ENCODE assay signal across 11 cellular contexts in the genomic region with DNA sequence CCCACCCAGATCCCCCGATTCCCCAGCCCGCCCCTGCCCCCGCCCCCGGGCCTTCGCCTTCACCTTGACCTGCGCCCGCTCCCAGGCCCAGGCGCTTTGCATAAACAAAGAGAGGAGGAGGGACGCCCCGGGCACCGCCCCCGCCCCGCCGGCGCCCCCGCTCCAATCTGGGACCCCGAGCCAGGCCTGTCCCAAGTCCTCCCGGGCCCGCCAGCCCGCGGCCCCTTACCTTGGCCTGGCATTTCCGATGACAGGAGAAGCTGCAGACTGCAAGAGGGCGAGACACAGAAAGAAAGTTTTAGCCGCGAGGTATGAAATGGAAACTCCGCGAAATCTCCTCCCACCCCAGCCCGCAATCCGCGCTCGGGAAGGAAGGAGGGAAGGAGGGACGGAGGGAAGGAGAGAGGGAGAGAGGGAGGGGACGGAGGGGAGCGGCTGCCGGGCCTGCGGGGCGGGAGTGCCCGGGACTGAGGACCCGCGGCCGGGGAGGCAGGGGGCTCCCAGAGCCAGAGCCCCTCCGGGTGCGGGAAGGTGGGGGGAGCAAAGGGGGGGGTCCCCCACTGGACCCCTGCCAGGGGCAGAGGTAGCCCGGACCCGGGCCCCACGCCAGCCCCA. TPM values are rescaled to one million over a fixed set of nuclear protein-coding genes. Genes with fewer than 3 reads are reported as not detected.
A peak's percentile ranks its signal among the peaks of the same experiment; 100 is the strongest.
DNase-seq lines count a peak whose midpoint lies in the region; ATAC-seq and TF ChIP-seq lines count a peak whose summit lies in the region.
"Had no signal": no experiment of that assay in that cellular context is flagged by ENCODE, and none has a peak within 500 bp of the region (broad histone marks: within the 10 kb centered on the region; RNA-seq: fewer than 3 reads in every experiment).

No MANE protein-coding gene starts in this region.

- H3K4me3 Mint-ChIP-seq in activated CD4-positive, alpha-beta T cell treated with anti-CD3 and anti-CD28 coated beads, Interleukin-2, amount 10 ng/mL, durations not matched to agents 7 days and 5 days: no peak overlapping the region
- H3K4me3 Mint-ChIP-seq: activated T-cell treated with anti-CD3 and anti-CD28 coated beads, Interleukin-2, amount 50 U/mL, for 4 hours; immature natural killer cell had no signal

- H3K4me1 Mint-ChIP-seq in activated CD4-positive, alpha-beta T cell treated with anti-CD3 and anti-CD28 coated beads, Interleukin-2, amount 10 ng/mL, durations not matched to agents 7 days and 5 days: no peaks in the 10 kb centered on the region
- H3K4me1 Mint-ChIP-seq: immature natural killer cell had no signal

- peaks cover 17% of the 10 kb centered on the region for H3K4me1 ChIP-seq in HUES6 (ENCODE audit: control insufficient read depth, insufficient read depth, low read length)

- peak overlapping the region; percentile 56 for H3K9ac ChIP-seq in HUES6 (ENCODE audit: low read length)

- no peak for DNase-seq in caudate nucleus (lab: John Stamatoyannopoulos, UW)
- peak; percentile 42 for DNase-seq in iris pigment epithelial cell (ENCODE audit: low read depth)
- no peak for DNase-seq in retinal pigment epithelial cell (ENCODE audit: low read depth)
- DNase-seq in activated CD4-positive, alpha-beta T cell treated with anti-CD3 and anti-CD28 coated beads, Interleukin-2, amount 10 ng/mL, durations not matched to agents 7 days and 5 days: no peak
- DNase-seq in erythroblast (lab: John Stamatoyannopoulos, UW): no peak
- DNase-seq: activated T-cell treated with anti-CD3 and anti-CD28 coated beads, Interleukin-2, amount 50 U/mL, for 4 hours; immature natural killer cell had no signal

- H3K27me3 Mint-ChIP-seq in activated CD4-positive, alpha-beta T cell treated with anti-CD3 and anti-CD28 coated beads, Interleukin-2, amount 10 ng/mL, durations not matched to agents 7 days and 5 days: no peaks in the 10 kb centered on the region

- H3K4me3 ChIP-seq in HUES6 (ENCODE audit: low read depth, low read length) (peak overlapping the region; percentile 68), retinal pigment epithelial cell (ENCODE audit: low read length) (peak overlapping the region; percentile 56)

- CTCF ChIA-PET in activated CD4-positive, alpha-beta T cell treated with anti-CD3 and anti-CD28 coated beads, Interleukin-2, amount 10 ng/mL, durations not matched to agents 7 days and 5 days (lab: Charles Lee): no interaction called here

- no peak for TF ChIP-seq CTCF in retinal pigment epithelial cell (conservative IDR thresholded peaks at IDR 0.05; ENCODE audit: low read depth, low read length)

- H3K9me3 ChIP-seq in HUES6 (ENCODE audit: control insufficient read depth, insufficient read depth, low read depth, low read length): peaks cover 4% of the 10 kb centered on the region; the same call in 1 of the 2 replicates

- TF ChIP-seq POLR2A in erythroblast (IDR thresholded peaks at IDR 0.05; ENCODE audit: low read length): no peak

- no peaks in the 10 kb centered on the region for H3K36me3 ChIP-seq in HUES6 (ENCODE audit: control insufficient read depth, insufficient read depth, low read length)

- H3K27ac ChIP-seq in HUES6 (ENCODE audit: low read depth, low read length) (no peak overlapping the region), caudate nucleus (ENCODE audit: low read depth, low read length) (peak overlapping the region; percentile 12)

- POLR2A ChIA-PET in activated CD4-positive, alpha-beta T cell treated with anti-CD3 and anti-CD28 coated beads, Interleukin-2, amount 10 ng/mL, durations not matched to agents 7 days and 5 days (lab: Charles Lee): no interaction called here

- no peak for ATAC-seq in HG02678 (IDR thresholded peaks at IDR 0.05; ENCODE audit: unreplicated experiment)
- ATAC-seq in HG03095 (IDR thresholded peaks at IDR 0.05; ENCODE audit: unreplicated experiment): no peak
- ATAC-seq: activated T-cell treated with anti-CD3 and anti-CD28 coated beads, Interleukin-2, amount 50 U/mL, for 4 hours; Panc1 had no signal

- no peaks in the 10 kb centered on the region for H3K9me3 Mint-ChIP-seq in activated CD4-positive, alpha-beta T cell treated with anti-CD3 and anti-CD28 coated beads, Interleukin-2, amount 10 ng/mL, durations not matched to agents 7 days and 5 days
- H3K9me3 Mint-ChIP-seq: activated T-cell treated with anti-CD3 and anti-CD28 coated beads, Interleukin-2, amount 50 U/mL, for 4 hours had no signal

- peaks cover 21% of the 10 kb centered on the region for H3K27me3 ChIP-seq in HUES6 (ENCODE audit: control insufficient read depth, insufficient read depth, low read length)

- no peak overlapping the region for H3K27ac Mint-ChIP-seq in activated CD4-positive, alpha-beta T cell treated with anti-CD3 and anti-CD28 coated beads, Interleukin-2, amount 10 ng/mL, durations not matched to agents 7 days and 5 days
- H3K27ac Mint-ChIP-seq: immature natural killer cell had no signal

- H3K36me3 Mint-ChIP-seq in activated CD4-positive, alpha-beta T cell treated with anti-CD3 and anti-CD28 coated beads, Interleukin-2, amount 10 ng/mL, durations not matched to agents 7 days and 5 days (ENCODE audit: low read depth): no peaks in the 10 kb centered on the region
- H3K36me3 Mint-ChIP-seq: immature natural killer cell had no signal

RNA-seq across cellular contexts. Expression of a gene that starts 24.2 kb away (rescaled TPM):
- total RNA-seq in activated CD4-positive, alpha-beta T cell treated with anti-CD3 and anti-CD28 coated beads, Interleukin-2, amount 10 ng/mL, durations not matched to agents 7 days and 5 days: 10 to 100 TPM; 11.0 to 13.5 TPM
